ENCODE assay signal across 26 cellular contexts in genomic region chr15:83538682-83539081, GRCh38.
"Had no signal": no experiment of that assay in that cellular context is flagged by ENCODE, and none has a peak within 500 bp of the region (broad histone marks: within the 10 kb centered on the region; RNA-seq: fewer than 3 reads in every experiment).

No MANE protein-coding gene starts in this region.

- DNase-seq: activated B cell treated with CpG ODN at 0.5 μM for 24 hours; activated CD4-positive, alpha-beta memory T cell treated with anti-CD3 and anti-CD28 coated beads for 36 hours; activated CD4-positive, alpha-beta T cell treated with anti-CD3 and anti-CD28 coated beads for 1 hour; activated CD4-positive, alpha-beta T cell treated with anti-CD3 and anti-CD28 coated beads, Interleukin-2, amount 10 ng/mL, durations not matched to agents 24 days and 14 days; activated CD8-positive, alpha-beta memory T cell treated with anti-CD3 and anti-CD28 coated beads for 24 hours; activated effector memory CD4-positive, alpha-beta T cell treated with anti-CD3 and anti-CD28 coated beads, Interleukin-2, amount 50 U/mL, for 16 hours; activated naive CD4-positive, alpha-beta T cell treated with Interleukin-2 at 50 U/mL for 16 hours; activated naive CD8-positive, alpha-beta T cell treated with anti-CD3 and anti-CD28 coated beads, Interleukin-2, amount 50 U/mL, for 24 hours; activated T-cell treated with anti-CD3 and anti-CD28 coated beads, Interleukin-2, amount 50 U/mL, for 4 hours; amygdala; NCI-H1092; NCI-H1417; NCI-H2029; NCI-H345; NCI-H510A; NCI-H526 treated with DMSO at 0.1 percent for 48 hours; NCI-H82; OCI-M1; SHP77; T-cell; T-helper 2 cell; T1000 had no signal

- FAIRE-seq: astrocyte, RCC 7860, TTC549 had no signal

- ATAC-seq: activated naive CD4-positive, alpha-beta T cell treated with anti-CD3 and anti-CD28 coated beads, Interleukin-2, amount 50 U/mL, for 72 hours; activated naive CD8-positive, alpha-beta T cell treated with anti-CD3 and anti-CD28 coated beads, Interleukin-2, amount 50 U/mL, for 24 hours; activated T-cell treated with anti-CD3 and anti-CD28 coated beads, Interleukin-2, amount 50 U/mL, for 4 hours; T-cell had no signal
